Comparison of ENCODE assay signal across 15 cellular contexts in genomic region chr2:101729521-101730190, GRCh38. TPM values are rescaled to one million over a fixed set of nuclear protein-coding genes. Genes with fewer than 3 reads are reported as not detected.
DNase-seq lines count a peak whose midpoint lies in the region; ATAC-seq and TF ChIP-seq lines count a peak whose summit lies in the region.
"Had no signal": no experiment of that assay in that cellular context is flagged by ENCODE, and none has a peak within 500 bp of the region (broad histone marks: within the 10 kb centered on the region; RNA-seq: fewer than 3 reads in every experiment).

No MANE protein-coding gene starts in this region.

- H3K27me3 ChIP-seq in mammary epithelial cell (ENCODE audit: insufficient read depth, low read length) = no peaks in the 10 kb centered on the region
- H3K27me3 ChIP-seq: stomach had no signal

- H3K79me2 ChIP-seq in mammary epithelial cell (ENCODE audit: insufficient read depth, low read length) = peaks cover 100% of the 10 kb centered on the region

- H3K4me1 Mint-ChIP-seq in MCF 10A (ENCODE audit: insufficient read depth, unreplicated experiment) (peaks cover 39% of the 10 kb centered on the region), osteocyte (ENCODE audit: unreplicated experiment) (peaks cover 52% of the 10 kb centered on the region)
- H3K4me1 Mint-ChIP-seq in activated CD8-positive, alpha-beta T cell treated with anti-CD3 and anti-CD28 coated beads for 36 hours (ENCODE audit: low read depth) = peaks cover 86% of the 10 kb centered on the region
- peaks cover 67% of the 10 kb centered on the region for H3K4me1 Mint-ChIP-seq in central memory CD8-positive, alpha-beta T cell
- peaks cover 90% of the 10 kb centered on the region for H3K4me1 Mint-ChIP-seq in stimulated activated naive CD8-positive, alpha-beta T cell treated with anti-CD3 and anti-CD28 coated beads, Interleukin-15, amount 100 ng/mL, for 72 hours

- intact Hi-C loops in MCF 10A (cut with micrococcal nuclease) = no loop called here
- intact Hi-C loops in mammary epithelial cell (cut with micrococcal nuclease) = no loop called here
- intact Hi-C loops in activated CD8-positive, alpha-beta T cell treated with anti-CD3 and anti-CD28 coated beads for 36 hours (cut with micrococcal nuclease) = no loop called here

- H3K9me3 ChIP-seq in mammary epithelial cell (replicated peaks; ENCODE audit: insufficient read depth, low read length) = no peaks in the 10 kb centered on the region
- H3K9me3 ChIP-seq: stomach had no signal

- H2AFZ ChIP-seq in mammary epithelial cell (ENCODE audit: low read depth, low read length) = no peak overlapping the region

- peak; percentile 61 for ATAC-seq in activated CD8-positive, alpha-beta T cell treated with anti-CD3 and anti-CD28 coated beads for 36 hours
- peak; percentile 24 for ATAC-seq in central memory CD8-positive, alpha-beta T cell (replicated peaks; ENCODE audit: extremely low read depth, poor library complexity, severe bottlenecking)
- ATAC-seq in stimulated activated naive CD8-positive, alpha-beta T cell treated with anti-CD3 and anti-CD28 coated beads, Interleukin-15, amount 100 ng/mL, for 72 hours = peak; percentile 63
- no peak for ATAC-seq in GM19463 (IDR thresholded peaks at IDR 0.05; ENCODE audit: unreplicated experiment)
- ATAC-seq: left lobe of liver, natural killer cell had no signal

- BruUV-seq in MCF 10A (replicated peaks; lab: Mats Ljungman, UMichigan) (no TSS peak), mammary epithelial cell (replicated peaks; lab: Mats Ljungman, UMichigan) (no TSS peak)

- H3K4me1 ChIP-seq in mammary epithelial cell (ENCODE audit: insufficient read depth, low read length) = peaks cover 23% of the 10 kb centered on the region

- H3K4me3 Mint-ChIP-seq in MCF 10A (ENCODE audit: unreplicated experiment) = no peak overlapping the region
- H3K4me3 Mint-ChIP-seq in activated CD8-positive, alpha-beta T cell treated with anti-CD3 and anti-CD28 coated beads for 36 hours = peak overlapping the region; percentile 58
- H3K4me3 Mint-ChIP-seq in central memory CD8-positive, alpha-beta T cell = peak overlapping the region; percentile 12
- H3K4me3 Mint-ChIP-seq in stimulated activated naive CD8-positive, alpha-beta T cell treated with anti-CD3 and anti-CD28 coated beads, Interleukin-15, amount 100 ng/mL, for 72 hours = peak overlapping the region; percentile 79
- no peak overlapping the region for H3K4me3 Mint-ChIP-seq in osteocyte (ENCODE audit: unreplicated experiment)
- H3K4me3 Mint-ChIP-seq: natural killer cell had no signal

- peaks cover 9% of the 10 kb centered on the region for H4K20me1 ChIP-seq in mammary epithelial cell (ENCODE audit: insufficient read depth, low read length)

- H3K36me3 ChIP-seq in mammary epithelial cell (ENCODE audit: insufficient read depth, low read length) = peaks cover 5% of the 10 kb centered on the region
- H3K36me3 ChIP-seq: stomach had no signal

- DNase-seq in MCF 10A (ENCODE audit: unreplicated experiment) (no peak), mammary epithelial cell (no peak), DMS53 (lab: John Stamatoyannopoulos, UW) (no peak), osteocyte (ENCODE audit: extremely low spot score, unreplicated experiment) (no peak)
- peak; percentile 33 for DNase-seq in activated CD8-positive, alpha-beta T cell treated with anti-CD3 and anti-CD28 coated beads for 36 hours
- no peak for DNase-seq in central memory CD8-positive, alpha-beta T cell (ENCODE audit: low spot score in 2 of 2)
- no peak for DNase-seq in stimulated activated naive CD8-positive, alpha-beta T cell treated with anti-CD3 and anti-CD28 coated beads, Interleukin-15, amount 100 ng/mL, for 72 hours
- DNase-seq: activated CD8-positive, alpha-beta memory T cell treated with anti-CD3 and anti-CD28 coated beads, Interleukin-2, amount 50 U/mL, for 4 hours; DMS153; KBM-7; natural killer cell; NCI-H446; stomach had no signal

- 79% methylated on average over 10 of the region's 10 CpGs for WGBS in mammary epithelial cell (ENCODE audit: low coverage, missing lambda C conversion rate)

- CTCF ChIA-PET in MCF 10A (lab: Yijun Ruan, JAX) (interaction anchor here (0.6 to 1.7 kb wide), 4 partner anchors 21 to 311 kb away, joined by 3 to 5 read pairs (median 3); no protein-coding TSS in a partner anchor), mammary epithelial cell (lab: Charles Lee; ENCODE audit: low non-redundant PET) (no interaction called here)
- CTCF ChIA-PET in activated CD8-positive, alpha-beta T cell treated with anti-CD3 and anti-CD28 coated beads for 36 hours (lab: Charles Lee) = interaction anchor here (0.6 to 2.2 kb wide), 10 partner anchors 10 to 387 kb away, joined by 3 to 10 read pairs (median 3); no protein-coding TSS in a partner anchor

- no peak overlapping the region for H3K9ac ChIP-seq in mammary epithelial cell (ENCODE audit: insufficient read depth, low read length)

- peaks cover 12% of the 10 kb centered on the region for H3K36me3 Mint-ChIP-seq in MCF 10A (ENCODE audit: insufficient read depth, unreplicated experiment)
- H3K36me3 Mint-ChIP-seq in activated CD8-positive, alpha-beta T cell treated with anti-CD3 and anti-CD28 coated beads for 36 hours (ENCODE audit: low read depth) = peaks cover 2% of the 10 kb centered on the region
- H3K36me3 Mint-ChIP-seq in central memory CD8-positive, alpha-beta T cell (ENCODE audit: insufficient read depth) = no peaks in the 10 kb centered on the region
- H3K36me3 Mint-ChIP-seq in osteocyte (ENCODE audit: unreplicated experiment) = no peaks in the 10 kb centered on the region
- H3K36me3 Mint-ChIP-seq: natural killer cell had no signal

- H3K4me3 ChIP-seq in mammary epithelial cell (replicated peaks in 1 of 3; ENCODE audit: insufficient read depth in 1 of 3, low read depth in 2 of 3, low read length in 3 of 3) = no peak overlapping the region
- H3K4me3 ChIP-seq: stomach had no signal

- H3K27me3 Mint-ChIP-seq in MCF 10A (ENCODE audit: insufficient read depth, unreplicated experiment) (no peaks in the 10 kb centered on the region), osteocyte (ENCODE audit: unreplicated experiment) (no peaks in the 10 kb centered on the region)
- no peaks in the 10 kb centered on the region for H3K27me3 Mint-ChIP-seq in activated CD8-positive, alpha-beta T cell treated with anti-CD3 and anti-CD28 coated beads for 36 hours
- H3K27me3 Mint-ChIP-seq in central memory CD8-positive, alpha-beta T cell = no peaks in the 10 kb centered on the region
- no peaks in the 10 kb centered on the region for H3K27me3 Mint-ChIP-seq in stimulated activated naive CD8-positive, alpha-beta T cell treated with anti-CD3 and anti-CD28 coated beads, Interleukin-15, amount 100 ng/mL, for 72 hours

- H3K9me3 Mint-ChIP-seq in MCF 10A (ENCODE audit: unreplicated experiment) = no peaks in the 10 kb centered on the region
- H3K9me3 Mint-ChIP-seq in activated CD8-positive, alpha-beta T cell treated with anti-CD3 and anti-CD28 coated beads for 36 hours = no peaks in the 10 kb centered on the region
- no peaks in the 10 kb centered on the region for H3K9me3 Mint-ChIP-seq in central memory CD8-positive, alpha-beta T cell
- no peaks in the 10 kb centered on the region for H3K9me3 Mint-ChIP-seq in stimulated activated naive CD8-positive, alpha-beta T cell treated with anti-CD3 and anti-CD28 coated beads, Interleukin-15, amount 100 ng/mL, for 72 hours
- no peaks in the 10 kb centered on the region for H3K9me3 Mint-ChIP-seq in osteocyte (ENCODE audit: unreplicated experiment)
- H3K9me3 Mint-ChIP-seq: natural killer cell had no signal

- dilution Hi-C loops in mammary epithelial cell (cut with HindIII; ENCODE audit: low sequenced_read_pairs) = no loop called here

- TF ChIP-seq CTCF in MCF 10A (IDR thresholded peaks at IDR 0.05; ENCODE audit: unreplicated experiment) = no peak
- no peak for TF ChIP-seq CTCF in mammary epithelial cell (conservative IDR thresholded peaks at IDR 0.05 in 1 of 2, IDR thresholded peaks at IDR 0.05 in 1 of 2; ENCODE audit: extremely low read depth in 1 of 2, insufficient read depth in 1 of 2, low read depth in 1 of 2, low read length in 2 of 2)
- no peak for TF ChIP-seq CTCF in activated CD8-positive, alpha-beta T cell treated with anti-CD3 and anti-CD28 coated beads for 36 hours (IDR thresholded peaks at IDR 0.05)
- TF ChIP-seq CTCF in osteocyte (IDR thresholded peaks at IDR 0.05) = no peak

- in situ Hi-C loops in mammary epithelial cell (cut with MboI; ENCODE audit: low sequenced_read_pairs in 2 of 2) = no loop called here

- H3K27ac ChIP-seq in mammary epithelial cell (ENCODE audit: insufficient read depth, low read depth, low read length) = no peak overlapping the region
- H3K27ac ChIP-seq: stomach had no signal

- POLR2A ChIA-PET in MCF 10A (lab: Yijun Ruan, JAX) = interaction anchor here (0.7 to 1.4 kb wide), 6 partner anchors 8 to 190 kb away, joined by 3 to 5 read pairs (median 3); no protein-coding TSS in a partner anchor
- POLR2A ChIA-PET in activated CD8-positive, alpha-beta T cell treated with anti-CD3 and anti-CD28 coated beads for 36 hours (lab: Charles Lee) = interaction anchor here (1.7 to 2.0 kb wide), 2 partner anchors 10 to 25 kb away, joined by 7 to 12 read pairs; no protein-coding TSS in a partner anchor

- peak overlapping the region; percentile 68 for H3K27ac Mint-ChIP-seq in MCF 10A (ENCODE audit: low read depth, unreplicated experiment)
- H3K27ac Mint-ChIP-seq in activated CD8-positive, alpha-beta T cell treated with anti-CD3 and anti-CD28 coated beads for 36 hours = peak overlapping the region; percentile 77
- H3K27ac Mint-ChIP-seq in central memory CD8-positive, alpha-beta T cell (ENCODE audit: low read depth) = peak overlapping the region; percentile 27
- peak overlapping the region; percentile 84 to 91 for H3K27ac Mint-ChIP-seq in stimulated activated naive CD8-positive, alpha-beta T cell treated with anti-CD3 and anti-CD28 coated beads, Interleukin-15, amount 100 ng/mL, for 72 hours
- H3K27ac Mint-ChIP-seq in osteocyte (ENCODE audit: unreplicated experiment) = no peak overlapping the region

- no peak overlapping the region for H3K4me2 ChIP-seq in mammary epithelial cell (ENCODE audit: insufficient read depth, low read depth, low read length)

RNA-seq across cellular contexts. Expression of gene MAP4K4, which starts 32.1 kb away (rescaled TPM):
- total RNA-seq in MCF 10A (2022) (143 and 162 TPM in 2 replicates), mammary epithelial cell (100 to 1,000 TPM in 1 of 2 donors, 10 to 100 TPM in 1; 65.2 to 212 TPM), osteocyte (123 and 126 TPM in 2 replicates)
- 119 TPM for polyA plus RNA-seq in mammary epithelial cell
- 294 TPM for polyA minus RNA-seq in mammary epithelial cell
- total RNA-seq in activated CD8-positive, alpha-beta T cell treated with anti-CD3 and anti-CD28 coated beads for 36 hours = 10 to 100 TPM; 26.3 to 27.3 TPM

Comparison
In these comparisons a context has a peak if more than half of its experiments do, and no peak if none do; other contexts are left out.
1. H3K4me3 Mint-ChIP-seq: peak in activated CD8-positive, alpha-beta T cell treated with anti-CD3 and anti-CD28 coated beads for 36 hours (single experiment), central memory CD8-positive, alpha-beta T cell (single experiment) and stimulated activated naive CD8-positive, alpha-beta T cell treated with anti-CD3 and anti-CD28 coated beads, Interleukin-15, amount 100 ng/mL, for 72 hours (2 of 2); none in MCF 10A (single experiment) and osteocyte (single experiment).